9 cellular contexts compared by ENCODE assay signal in genomic region chr17:9021158-9021984, GRCh38. TPM values are rescaled to one million over a fixed set of nuclear protein-coding genes. Genes with fewer than 3 reads are reported as not detected.
A peak's percentile ranks its signal among the peaks of the same experiment; 100 is the strongest.
DNase-seq lines count a peak whose midpoint lies in the region; ATAC-seq and TF ChIP-seq lines count a peak whose summit lies in the region.
"Had no signal": no experiment of that assay in that cellular context is flagged by ENCODE, and none has a peak within 500 bp of the region (broad histone marks: within the 10 kb centered on the region; RNA-seq: fewer than 3 reads in every experiment).

NTN1 (plus strand) TSS chr17:9021510; CDS start chr17:9022374, 864 bp downstream.

- under 1% methylated on average over 111 of the region's 111 CpGs for WGBS in liver

- peak within 1 kb of the TSS in 1 of 2 donors; percentile 56 for H3K9ac ChIP-seq in colonic mucosa (ENCODE audit: low read depth in 2 of 2, low read length in 2 of 2)
- peak within 1 kb of the TSS in 1 of 2 donors; percentile 6 for H3K9ac ChIP-seq in liver (ENCODE audit: low read depth in 1 of 2, low read length in 2 of 2)

- H3K4me3 ChIP-seq in WI38 (ENCODE audit: low read depth, low read length) = peak within 1 kb of the TSS; percentile 51
- H3K4me3 ChIP-seq in colonic mucosa = peak within 1 kb of the TSS; percentile 52
- H3K4me3 ChIP-seq in liver (ENCODE audit: low read depth in 1 of 3, low read length in 3 of 3) = peak within 1 kb of the TSS; percentile 57 to 78 (median 71)

- H3K9me3 ChIP-seq in colonic mucosa (no peaks in the 10 kb centered on the region), liver (ENCODE audit: control insufficient read depth in 4 of 4, low read length in 3 of 4) (no peaks in the 10 kb centered on the region)

- peak within 1 kb of the TSS; percentile 44 for H3K27ac ChIP-seq in colonic mucosa
- H3K27ac ChIP-seq in liver (ENCODE audit: low read depth in 1 of 2, low read length in 2 of 2) = peak within 1 kb of the TSS; percentile 52 to 55
- H3K27ac ChIP-seq: C4-2B had no signal

- H3K27me3 ChIP-seq in colonic mucosa = peaks cover 47% of the 10 kb centered on the region
- no peaks in the 10 kb centered on the region for H3K27me3 ChIP-seq in liver (ENCODE audit: control insufficient read depth in 4 of 4, insufficient read depth in 4 of 4, low read length in 3 of 4)

- intact Hi-C loops in colonic mucosa (cut with DNase I) = no loop called here

- no peak for TF ChIP-seq RAD21 in liver (IDR thresholded peaks at IDR 0.05)

- peak; percentile 39 for DNase-seq in NCI-H146 (lab: John Stamatoyannopoulos, UW)
- DNase-seq in NCI-H146 treated with DMSO at 0.1 percent for 48 hours (lab: John Stamatoyannopoulos, UW; ENCODE audit: unreplicated experiment) = no peak
- DNase-seq in colonic mucosa = peak; percentile 38
- peak; percentile 37 to 40 for DNase-seq in stimulated activated CD4-positive, alpha-beta T cell treated with anti-CD3 and anti-CD28 coated beads, Interleukin-4, amount 100 ng/mL, for 48 hours (ENCODE audit: low read depth in 2 of 2)
- DNase-seq in SHP77 (lab: John Stamatoyannopoulos, UW) = no peak

- peak; percentile 65 for ATAC-seq in HG03432 (IDR thresholded peaks at IDR 0.05; ENCODE audit: unreplicated experiment)

- H3K36me3 ChIP-seq in colonic mucosa (no peaks in the 10 kb centered on the region), liver (ENCODE audit: control insufficient read depth in 4 of 4, insufficient read depth in 3 of 4, low read depth in 1 of 4, low read length in 3 of 4) (peaks cover 0 to 1% (median 0%) of the 10 kb centered on the region in 4 donors)

- TF ChIP-seq CTCF in WI38 (IDR thresholded peaks at IDR 0.05; ENCODE audit: low read depth, low read length) (no peak), colonic mucosa (IDR thresholded peaks at IDR 0.05) (no peak), liver (IDR thresholded peaks at IDR 0.05; ENCODE audit: low read depth, low read length, missing input control) (no peak)

- peaks cover 7% of the 10 kb centered on the region for H3K4me1 ChIP-seq in colonic mucosa
- H3K4me1 ChIP-seq in liver (ENCODE audit: control insufficient read depth in 4 of 4, insufficient read depth in 4 of 4, low read length in 3 of 4) = peaks cover 6 to 32% (median 17%) of the 10 kb centered on the region in 4 donors

TF ChIP-seq in liver, 16 proteins besides CTCF, POLR2A, EP300 and RAD21:
- TF ChIP-seq EGR1 (IDR thresholded peaks at IDR 0.05; ENCODE audit: low read depth in 2 of 2) = peak in 1 of 2 donors; percentile 35
- no peak for TF ChIP-seq JUND (IDR thresholded peaks at IDR 0.05)
TF ChIP-seq in liver: peak in this region for 1.

RNA-seq across cellular contexts. Expression of gene NTN1, which starts in this region (rescaled TPM):
- total RNA-seq in colonic mucosa = 1 to 10 TPM; 2.1 to 5.5 TPM
- total RNA-seq in liver = 1 to 10 TPM in 1 of 2 donors, under 1 TPM in 1; 0.14 to 7.1 TPM
- polyA plus RNA-seq in liver = 1 to 10 TPM; 1.5 to 8.7 TPM

Comparison
In these comparisons a context has a peak if more than half of its experiments do, and no peak if none do; other contexts are left out.
1. DNase-seq: peak in NCI-H146 (single experiment), colonic mucosa (single experiment) and stimulated activated CD4-positive, alpha-beta T cell treated with anti-CD3 and anti-CD28 coated beads, Interleukin-4, amount 100 ng/mL, for 48 hours (2 of 2); none in NCI-H146 treated with DMSO at 0.1 percent for 48 hours (single experiment) and SHP77 (0 of 2).
2. Peak in every context shown above with its lines, with median percentiles within 50 percentile points of each other: H3K4me3 ChIP-seq.